In the genomic region with DNA sequence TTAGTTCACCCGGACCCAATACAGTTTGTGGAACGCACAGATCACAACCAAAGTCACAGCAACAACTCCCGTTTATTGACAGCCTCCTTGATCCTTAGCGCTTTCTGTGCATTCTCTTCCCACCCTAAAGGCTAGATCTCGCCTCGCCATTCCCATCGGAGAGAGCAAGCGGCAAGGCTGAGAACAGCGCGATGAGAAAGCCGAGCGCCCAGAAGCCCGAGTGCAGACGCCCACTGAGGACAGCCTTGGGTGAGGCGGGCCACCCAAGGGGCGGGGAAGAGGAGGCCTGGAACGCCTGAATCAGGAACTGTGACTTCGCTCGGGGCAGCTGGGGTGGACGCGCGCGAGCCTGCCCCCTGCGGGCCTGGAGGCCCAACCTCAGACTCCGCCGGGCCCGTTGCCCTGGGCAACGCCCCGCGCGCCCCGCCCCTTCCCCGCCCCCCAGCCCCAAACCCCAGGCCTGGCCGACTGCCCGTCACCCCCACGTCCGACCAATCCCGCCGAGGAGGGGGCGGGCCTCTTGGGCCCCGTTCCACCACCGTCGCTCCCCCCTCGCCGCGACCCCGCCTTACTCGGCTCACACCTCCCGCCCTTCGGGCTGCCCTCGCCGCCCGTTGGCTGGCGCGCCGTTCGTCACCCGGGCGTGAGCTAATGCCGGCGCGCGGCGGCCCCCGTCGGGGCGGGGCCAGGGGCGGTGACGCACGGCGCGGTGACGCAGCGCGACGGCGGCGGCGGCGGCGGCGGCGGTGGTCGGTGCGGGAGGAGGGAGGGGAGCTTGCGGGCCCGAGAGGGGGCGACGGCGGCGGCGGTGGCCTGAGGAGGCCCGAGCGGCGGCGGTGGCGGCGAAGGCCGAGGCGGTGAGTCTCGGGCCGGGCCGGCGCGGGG, we compare ENCODE assay signal across 1 cellular context.
TF ChIP-seq lines count a peak whose summit lies in the region.

A gene with protein sequence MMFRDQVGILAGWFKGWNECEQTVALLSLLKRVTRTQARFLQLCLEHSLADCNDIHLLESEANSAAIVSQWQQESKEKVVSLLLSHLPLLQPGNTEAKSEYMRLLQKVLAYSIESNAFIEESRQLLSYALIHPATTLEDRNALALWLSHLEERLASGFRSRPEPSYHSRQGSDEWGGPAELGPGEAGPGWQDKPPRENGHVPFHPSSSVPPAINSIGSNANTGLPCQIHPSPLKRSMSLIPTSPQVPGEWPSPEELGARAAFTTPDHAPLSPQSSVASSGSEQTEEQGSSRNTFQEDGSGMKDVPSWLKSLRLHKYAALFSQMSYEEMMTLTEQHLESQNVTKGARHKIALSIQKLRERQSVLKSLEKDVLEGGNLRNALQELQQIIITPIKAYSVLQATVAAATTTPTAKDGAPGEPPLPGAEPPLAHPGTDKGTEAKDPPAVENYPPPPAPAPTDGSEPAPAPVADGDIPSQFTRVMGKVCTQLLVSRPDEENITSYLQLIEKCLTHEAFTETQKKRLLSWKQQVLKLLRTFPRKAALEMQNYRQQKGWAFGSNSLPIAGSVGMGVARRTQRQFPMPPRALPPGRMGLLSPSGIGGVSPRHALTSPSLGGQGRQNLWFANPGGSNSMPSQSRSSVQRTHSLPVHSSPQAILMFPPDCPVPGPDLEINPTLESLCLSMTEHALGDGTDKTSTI (plus strand): TSS at position 702 of the 885 bp plus-strand sequence. CDS start 14,473 bp downstream, outside the sequence.

TF ChIP-seq in K562, 482 proteins besides CTCF, POLR2A, EP300 and RAD21 (continued from another document and continues in another):
- TF ChIP-seq, protein P1, sequence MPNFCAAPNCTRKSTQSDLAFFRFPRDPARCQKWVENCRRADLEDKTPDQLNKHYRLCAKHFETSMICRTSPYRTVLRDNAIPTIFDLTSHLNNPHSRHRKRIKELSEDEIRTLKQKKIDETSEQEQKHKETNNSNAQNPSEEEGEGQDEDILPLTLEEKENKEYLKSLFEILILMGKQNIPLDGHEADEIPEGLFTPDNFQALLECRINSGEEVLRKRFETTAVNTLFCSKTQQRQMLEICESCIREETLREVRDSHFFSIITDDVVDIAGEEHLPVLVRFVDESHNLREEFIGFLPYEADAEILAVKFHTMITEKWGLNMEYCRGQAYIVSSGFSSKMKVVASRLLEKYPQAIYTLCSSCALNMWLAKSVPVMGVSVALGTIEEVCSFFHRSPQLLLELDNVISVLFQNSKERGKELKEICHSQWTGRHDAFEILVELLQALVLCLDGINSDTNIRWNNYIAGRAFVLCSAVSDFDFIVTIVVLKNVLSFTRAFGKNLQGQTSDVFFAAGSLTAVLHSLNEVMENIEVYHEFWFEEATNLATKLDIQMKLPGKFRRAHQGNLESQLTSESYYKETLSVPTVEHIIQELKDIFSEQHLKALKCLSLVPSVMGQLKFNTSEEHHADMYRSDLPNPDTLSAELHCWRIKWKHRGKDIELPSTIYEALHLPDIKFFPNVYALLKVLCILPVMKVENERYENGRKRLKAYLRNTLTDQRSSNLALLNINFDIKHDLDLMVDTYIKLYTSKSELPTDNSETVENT (CRISPR knock-in tag; IDR thresholded peaks at IDR 0.05) = peak; percentile 100
- TF ChIP-seq NCOA4 (IDR thresholded peaks at IDR 0.05; ENCODE audit: partially characterized antibody) (no peak), HEY1 (CRISPR knock-in tag; IDR thresholded peaks at IDR 0.05; ENCODE audit: borderline replicate concordance) (no peak), L3MBTL2 (IDR thresholded peaks at IDR 0.05) (peak; percentile 41; the same call in 1 of the 2 replicates), ZC3H11A (IDR thresholded peaks at IDR 0.05; ENCODE audit: low read depth, low read length) (no peak), ZNF239 (CRISPR knock-in tag; IDR thresholded peaks at IDR 0.05) (no peak), ZNF507 (tag; conservative IDR thresholded peaks at IDR 0.05) (no peak), ZNF263 (CRISPR knock-in tag; IDR thresholded peaks at IDR 0.05; ENCODE audit: borderline replicate concordance) (peak; percentile 58; the same call in 1 of the 2 replicates), PCBP1 (IDR thresholded peaks at IDR 0.05; ENCODE audit: low read depth, low read length, poor library complexity, severe bottlenecking) (no peak), MCM2 (IDR thresholded peaks at IDR 0.05; ENCODE audit: low read depth) (no peak), SRSF9 (IDR thresholded peaks at IDR 0.05; ENCODE audit: borderline replicate concordance, low read depth, low read length) (no peak), GTF2E2 (tag; IDR thresholded peaks at IDR 0.05) (no peak), IRF2 (CRISPR knock-in tag; IDR thresholded peaks at IDR 0.05) (no peak), HNRNPUL1 (IDR thresholded peaks at IDR 0.05; ENCODE audit: low read length) (no peak), ESRRB (CRISPR knock-in tag; IDR thresholded peaks at IDR 0.05; ENCODE audit: borderline replicate concordance) (no peak), ZNF41 (CRISPR knock-in tag; conservative IDR thresholded peaks at IDR 0.05) (no peak), SMARCC2 (IDR thresholded peaks at IDR 0.05; ENCODE audit: low read depth) (no peak), CBX2 (IDR thresholded peaks at IDR 0.05; ENCODE audit: insufficient read depth, low read length, poor library complexity, severe bottlenecking) (no peak), MEF2D (tag; conservative IDR thresholded peaks at IDR 0.05; ENCODE audit: low read depth) (no peak), COPS2 (conservative IDR thresholded peaks at IDR 0.05) (no peak), NR4A1 (CRISPR knock-in tag; IDR thresholded peaks at IDR 0.05) (no peak), NR4A1 (tag; IDR thresholded peaks at IDR 0.05) (no peak), ZNF764 (CRISPR knock-in tag; IDR thresholded peaks at IDR 0.05; ENCODE audit: low read depth) (no peak), ZNF197 (CRISPR knock-in tag; IDR thresholded peaks at IDR 0.05; ENCODE audit: low read depth) (no peak), ZNF668 (CRISPR knock-in tag; IDR thresholded peaks at IDR 0.05) (no peak), RBM25 (IDR thresholded peaks at IDR 0.05; ENCODE audit: low read depth, low read length, severe bottlenecking) (peak; percentile 98), CBX5 (IDR thresholded peaks at IDR 0.05; ENCODE audit: borderline replicate concordance, low read depth) (peak; percentile 77; the same call in 1 of the 2 replicates), POLR2B (IDR thresholded peaks at IDR 0.05; ENCODE audit: low read depth, partially characterized antibody) (peak; percentile 92)
- TF ChIP-seq, protein P2, sequence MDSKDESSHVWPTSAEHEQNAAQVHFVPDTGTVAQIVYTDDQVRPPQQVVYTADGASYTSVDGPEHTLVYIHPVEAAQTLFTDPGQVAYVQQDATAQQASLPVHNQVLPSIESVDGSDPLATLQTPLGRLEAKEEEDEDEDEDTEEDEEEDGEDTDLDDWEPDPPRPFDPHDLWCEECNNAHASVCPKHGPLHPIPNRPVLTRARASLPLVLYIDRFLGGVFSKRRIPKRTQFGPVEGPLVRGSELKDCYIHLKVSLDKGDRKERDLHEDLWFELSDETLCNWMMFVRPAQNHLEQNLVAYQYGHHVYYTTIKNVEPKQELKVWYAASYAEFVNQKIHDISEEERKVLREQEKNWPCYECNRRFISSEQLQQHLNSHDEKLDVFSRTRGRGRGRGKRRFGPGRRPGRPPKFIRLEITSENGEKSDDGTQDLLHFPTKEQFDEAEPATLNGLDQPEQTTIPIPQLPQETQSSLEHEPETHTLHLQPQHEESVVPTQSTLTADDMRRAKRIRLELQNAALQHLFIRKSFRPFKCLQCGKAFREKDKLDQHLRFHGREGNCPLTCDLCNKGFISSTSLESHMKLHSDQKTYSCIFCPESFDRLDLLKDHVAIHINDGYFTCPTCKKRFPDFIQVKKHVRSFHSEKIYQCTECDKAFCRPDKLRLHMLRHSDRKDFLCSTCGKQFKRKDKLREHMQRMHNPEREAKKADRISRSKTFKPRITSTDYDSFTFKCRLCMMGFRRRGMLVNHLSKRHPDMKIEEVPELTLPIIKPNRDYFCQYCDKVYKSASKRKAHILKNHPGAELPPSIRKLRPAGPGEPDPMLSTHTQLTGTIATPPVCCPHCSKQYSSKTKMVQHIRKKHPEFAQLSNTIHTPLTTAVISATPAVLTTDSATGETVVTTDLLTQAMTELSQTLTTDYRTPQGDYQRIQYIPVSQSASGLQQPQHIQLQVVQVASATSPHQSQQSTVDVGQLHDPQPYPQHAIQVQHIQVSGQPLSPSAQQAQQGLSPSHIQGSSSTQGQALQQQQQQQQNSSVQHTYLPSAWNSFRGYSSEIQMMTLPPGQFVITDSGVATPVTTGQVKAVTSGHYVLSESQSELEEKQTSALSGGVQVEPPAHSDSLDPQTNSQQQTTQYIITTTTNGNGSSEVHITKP (IDR thresholded peaks at IDR 0.05; ENCODE audit: partially characterized antibody) = peak; percentile 7
- TF ChIP-seq, protein P3, sequence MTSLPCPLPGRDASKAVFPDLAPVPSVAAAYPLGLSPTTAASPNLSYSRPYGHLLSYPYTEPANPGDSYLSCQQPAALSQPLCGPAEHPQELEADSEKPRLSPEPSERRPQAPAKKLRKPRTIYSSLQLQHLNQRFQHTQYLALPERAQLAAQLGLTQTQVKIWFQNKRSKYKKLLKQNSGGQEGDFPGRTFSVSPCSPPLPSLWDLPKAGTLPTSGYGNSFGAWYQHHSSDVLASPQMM (CRISPR knock-in tag; IDR thresholded peaks at IDR 0.05) = no peak
- TF ChIP-seq, protein P4, sequence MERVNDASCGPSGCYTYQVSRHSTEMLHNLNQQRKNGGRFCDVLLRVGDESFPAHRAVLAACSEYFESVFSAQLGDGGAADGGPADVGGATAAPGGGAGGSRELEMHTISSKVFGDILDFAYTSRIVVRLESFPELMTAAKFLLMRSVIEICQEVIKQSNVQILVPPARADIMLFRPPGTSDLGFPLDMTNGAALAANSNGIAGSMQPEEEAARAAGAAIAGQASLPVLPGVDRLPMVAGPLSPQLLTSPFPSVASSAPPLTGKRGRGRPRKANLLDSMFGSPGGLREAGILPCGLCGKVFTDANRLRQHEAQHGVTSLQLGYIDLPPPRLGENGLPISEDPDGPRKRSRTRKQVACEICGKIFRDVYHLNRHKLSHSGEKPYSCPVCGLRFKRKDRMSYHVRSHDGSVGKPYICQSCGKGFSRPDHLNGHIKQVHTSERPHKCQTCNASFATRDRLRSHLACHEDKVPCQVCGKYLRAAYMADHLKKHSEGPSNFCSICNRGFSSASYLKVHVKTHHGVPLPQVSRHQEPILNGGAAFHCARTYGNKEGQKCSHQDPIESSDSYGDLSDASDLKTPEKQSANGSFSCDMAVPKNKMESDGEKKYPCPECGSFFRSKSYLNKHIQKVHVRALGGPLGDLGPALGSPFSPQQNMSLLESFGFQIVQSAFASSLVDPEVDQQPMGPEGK (CRISPR knock-in tag; IDR thresholded peaks at IDR 0.05; ENCODE audit: borderline replicate concordance) = no peak
- TF ChIP-seq, protein P5, sequence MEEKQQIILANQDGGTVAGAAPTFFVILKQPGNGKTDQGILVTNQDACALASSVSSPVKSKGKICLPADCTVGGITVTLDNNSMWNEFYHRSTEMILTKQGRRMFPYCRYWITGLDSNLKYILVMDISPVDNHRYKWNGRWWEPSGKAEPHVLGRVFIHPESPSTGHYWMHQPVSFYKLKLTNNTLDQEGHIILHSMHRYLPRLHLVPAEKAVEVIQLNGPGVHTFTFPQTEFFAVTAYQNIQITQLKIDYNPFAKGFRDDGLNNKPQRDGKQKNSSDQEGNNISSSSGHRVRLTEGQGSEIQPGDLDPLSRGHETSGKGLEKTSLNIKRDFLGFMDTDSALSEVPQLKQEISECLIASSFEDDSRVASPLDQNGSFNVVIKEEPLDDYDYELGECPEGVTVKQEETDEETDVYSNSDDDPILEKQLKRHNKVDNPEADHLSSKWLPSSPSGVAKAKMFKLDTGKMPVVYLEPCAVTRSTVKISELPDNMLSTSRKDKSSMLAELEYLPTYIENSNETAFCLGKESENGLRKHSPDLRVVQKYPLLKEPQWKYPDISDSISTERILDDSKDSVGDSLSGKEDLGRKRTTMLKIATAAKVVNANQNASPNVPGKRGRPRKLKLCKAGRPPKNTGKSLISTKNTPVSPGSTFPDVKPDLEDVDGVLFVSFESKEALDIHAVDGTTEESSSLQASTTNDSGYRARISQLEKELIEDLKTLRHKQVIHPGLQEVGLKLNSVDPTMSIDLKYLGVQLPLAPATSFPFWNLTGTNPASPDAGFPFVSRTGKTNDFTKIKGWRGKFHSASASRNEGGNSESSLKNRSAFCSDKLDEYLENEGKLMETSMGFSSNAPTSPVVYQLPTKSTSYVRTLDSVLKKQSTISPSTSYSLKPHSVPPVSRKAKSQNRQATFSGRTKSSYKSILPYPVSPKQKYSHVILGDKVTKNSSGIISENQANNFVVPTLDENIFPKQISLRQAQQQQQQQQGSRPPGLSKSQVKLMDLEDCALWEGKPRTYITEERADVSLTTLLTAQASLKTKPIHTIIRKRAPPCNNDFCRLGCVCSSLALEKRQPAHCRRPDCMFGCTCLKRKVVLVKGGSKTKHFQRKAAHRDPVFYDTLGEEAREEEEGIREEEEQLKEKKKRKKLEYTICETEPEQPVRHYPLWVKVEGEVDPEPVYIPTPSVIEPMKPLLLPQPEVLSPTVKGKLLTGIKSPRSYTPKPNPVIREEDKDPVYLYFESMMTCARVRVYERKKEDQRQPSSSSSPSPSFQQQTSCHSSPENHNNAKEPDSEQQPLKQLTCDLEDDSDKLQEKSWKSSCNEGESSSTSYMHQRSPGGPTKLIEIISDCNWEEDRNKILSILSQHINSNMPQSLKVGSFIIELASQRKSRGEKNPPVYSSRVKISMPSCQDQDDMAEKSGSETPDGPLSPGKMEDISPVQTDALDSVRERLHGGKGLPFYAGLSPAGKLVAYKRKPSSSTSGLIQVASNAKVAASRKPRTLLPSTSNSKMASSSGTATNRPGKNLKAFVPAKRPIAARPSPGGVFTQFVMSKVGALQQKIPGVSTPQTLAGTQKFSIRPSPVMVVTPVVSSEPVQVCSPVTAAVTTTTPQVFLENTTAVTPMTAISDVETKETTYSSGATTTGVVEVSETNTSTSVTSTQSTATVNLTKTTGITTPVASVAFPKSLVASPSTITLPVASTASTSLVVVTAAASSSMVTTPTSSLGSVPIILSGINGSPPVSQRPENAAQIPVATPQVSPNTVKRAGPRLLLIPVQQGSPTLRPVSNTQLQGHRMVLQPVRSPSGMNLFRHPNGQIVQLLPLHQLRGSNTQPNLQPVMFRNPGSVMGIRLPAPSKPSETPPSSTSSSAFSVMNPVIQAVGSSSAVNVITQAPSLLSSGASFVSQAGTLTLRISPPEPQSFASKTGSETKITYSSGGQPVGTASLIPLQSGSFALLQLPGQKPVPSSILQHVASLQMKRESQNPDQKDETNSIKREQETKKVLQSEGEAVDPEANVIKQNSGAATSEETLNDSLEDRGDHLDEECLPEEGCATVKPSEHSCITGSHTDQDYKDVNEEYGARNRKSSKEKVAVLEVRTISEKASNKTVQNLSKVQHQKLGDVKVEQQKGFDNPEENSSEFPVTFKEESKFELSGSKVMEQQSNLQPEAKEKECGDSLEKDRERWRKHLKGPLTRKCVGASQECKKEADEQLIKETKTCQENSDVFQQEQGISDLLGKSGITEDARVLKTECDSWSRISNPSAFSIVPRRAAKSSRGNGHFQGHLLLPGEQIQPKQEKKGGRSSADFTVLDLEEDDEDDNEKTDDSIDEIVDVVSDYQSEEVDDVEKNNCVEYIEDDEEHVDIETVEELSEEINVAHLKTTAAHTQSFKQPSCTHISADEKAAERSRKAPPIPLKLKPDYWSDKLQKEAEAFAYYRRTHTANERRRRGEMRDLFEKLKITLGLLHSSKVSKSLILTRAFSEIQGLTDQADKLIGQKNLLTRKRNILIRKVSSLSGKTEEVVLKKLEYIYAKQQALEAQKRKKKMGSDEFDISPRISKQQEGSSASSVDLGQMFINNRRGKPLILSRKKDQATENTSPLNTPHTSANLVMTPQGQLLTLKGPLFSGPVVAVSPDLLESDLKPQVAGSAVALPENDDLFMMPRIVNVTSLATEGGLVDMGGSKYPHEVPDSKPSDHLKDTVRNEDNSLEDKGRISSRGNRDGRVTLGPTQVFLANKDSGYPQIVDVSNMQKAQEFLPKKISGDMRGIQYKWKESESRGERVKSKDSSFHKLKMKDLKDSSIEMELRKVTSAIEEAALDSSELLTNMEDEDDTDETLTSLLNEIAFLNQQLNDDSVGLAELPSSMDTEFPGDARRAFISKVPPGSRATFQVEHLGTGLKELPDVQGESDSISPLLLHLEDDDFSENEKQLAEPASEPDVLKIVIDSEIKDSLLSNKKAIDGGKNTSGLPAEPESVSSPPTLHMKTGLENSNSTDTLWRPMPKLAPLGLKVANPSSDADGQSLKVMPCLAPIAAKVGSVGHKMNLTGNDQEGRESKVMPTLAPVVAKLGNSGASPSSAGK (IDR thresholded peaks at IDR 0.05) = no peak; the same call in 1 of the 2 replicates
